15 cellular contexts compared by ENCODE assay signal in the genomic region with DNA sequence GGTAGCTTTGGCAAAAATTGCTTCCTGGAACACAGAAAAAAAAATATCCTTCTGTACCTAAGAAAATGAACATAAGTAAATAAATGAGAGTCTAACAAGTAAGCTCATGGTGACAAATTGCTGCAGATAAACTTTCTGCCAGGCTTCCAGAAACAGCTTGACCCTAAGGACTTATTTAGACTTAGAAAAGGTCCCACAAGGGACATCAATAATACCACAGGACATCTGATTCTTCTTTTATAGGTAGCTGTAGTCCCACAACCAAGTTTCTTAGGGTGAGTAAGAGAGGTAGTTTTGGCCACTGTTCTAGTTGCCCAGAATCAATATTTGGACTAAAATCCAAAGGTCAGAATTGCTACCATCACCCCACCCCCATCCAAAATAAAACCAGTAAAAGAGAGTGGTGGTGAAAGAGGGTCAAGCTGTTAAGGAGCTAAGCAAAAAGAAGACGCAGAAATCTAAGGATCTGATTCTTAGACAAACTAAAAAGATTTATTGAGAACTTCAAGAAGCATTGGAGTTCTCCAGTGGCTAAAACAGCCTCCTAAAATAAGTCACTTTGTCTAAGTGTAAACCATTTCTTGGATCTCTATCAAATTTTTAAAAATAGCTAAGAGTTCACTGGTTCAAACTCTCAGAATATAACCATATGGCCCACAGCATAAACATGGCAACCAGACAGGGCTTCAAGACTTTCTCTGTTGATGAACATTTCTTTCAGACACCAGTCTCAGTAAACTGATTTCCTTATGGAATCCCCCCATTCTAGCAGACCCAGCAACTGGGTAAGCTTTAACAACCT.
DNase-seq lines count a peak whose midpoint lies in the region; ATAC-seq and TF ChIP-seq lines count a peak whose summit lies in the region.
"Had no signal": no experiment of that assay in that cellular context is flagged by ENCODE, and none has a peak within 500 bp of the region (broad histone marks: within the 10 kb centered on the region; RNA-seq: fewer than 3 reads in every experiment).

No MANE protein-coding gene starts in this region.

- no peaks in the 10 kb centered on the region for H3F3A ChIP-seq in Loucy (ENCODE audit: low read depth)

- H3K27me3 Mint-ChIP-seq in nephron progenitor cell (ENCODE audit: low read depth, poor library complexity): no peaks in the 10 kb centered on the region
- H3K27me3 Mint-ChIP-seq: activated naive CD8-positive, alpha-beta T cell treated with anti-CD3 and anti-CD28 coated beads, Interleukin-2, amount 50 U/mL, for 24 hours; stimulated activated naive CD8-positive, alpha-beta T cell treated with anti-CD3 and anti-CD28 coated beads, Interleukin-15, amount 100 ng/mL, for 72 hours had no signal

- no peak overlapping the region for H3K9ac ChIP-seq in Loucy (ENCODE audit: low read depth, low read length, poor library complexity, severe bottlenecking)
- H3K9ac ChIP-seq: KMS-11, parathyroid adenoma had no signal

- DNase-seq in AG10803 (ENCODE audit: low read depth) (peak; percentile 17), fibroblast of the aortic adventitia (ENCODE audit: low read depth) (peak; percentile 29), nephron progenitor cell (no peak), foreskin fibroblast (no peak)
- no peak for DNase-seq in activated T-cell treated with anti-CD3 and anti-CD28 coated beads, Interleukin-2, amount 50 U/mL, for 1 hour
- DNase-seq in effector memory CD4-positive, alpha-beta T cell: no peak
- DNase-seq: activated naive CD8-positive, alpha-beta T cell treated with anti-CD3 and anti-CD28 coated beads, Interleukin-2, amount 50 U/mL, for 24 hours; NCI-H1105 treated with DMSO at 0.1 percent for 48 hours; NK-92 treated with Interleukin-12 subunit alpha and Interleukin-12 subunit beta, amount 100 ng/mL, for 24 hours; RPMI8226; stimulated activated naive CD8-positive, alpha-beta T cell treated with anti-CD3 and anti-CD28 coated beads, Interleukin-15, amount 100 ng/mL, for 72 hours had no signal

- H3K9me3 Mint-ChIP-seq in nephron progenitor cell: no peaks in the 10 kb centered on the region
- H3K9me3 Mint-ChIP-seq: activated naive CD8-positive, alpha-beta T cell treated with anti-CD3 and anti-CD28 coated beads, Interleukin-2, amount 50 U/mL, for 24 hours; stimulated activated naive CD8-positive, alpha-beta T cell treated with anti-CD3 and anti-CD28 coated beads, Interleukin-15, amount 100 ng/mL, for 72 hours had no signal

- peaks cover 60% of the 10 kb centered on the region for H3K4me1 Mint-ChIP-seq in nephron progenitor cell
- H3K4me1 Mint-ChIP-seq: activated naive CD8-positive, alpha-beta T cell treated with anti-CD3 and anti-CD28 coated beads, Interleukin-2, amount 50 U/mL, for 24 hours; stimulated activated naive CD8-positive, alpha-beta T cell treated with anti-CD3 and anti-CD28 coated beads, Interleukin-15, amount 100 ng/mL, for 72 hours had no signal

- no peaks in the 10 kb centered on the region for H3K9me3 ChIP-seq in Loucy (ENCODE audit: insufficient read depth, low read depth, low read length)
- no peaks in the 10 kb centered on the region for H3K9me3 ChIP-seq in effector memory CD4-positive, alpha-beta T cell (ENCODE audit: control insufficient read depth, low read length)

- 0 out of 2 replicates have a peak overlapping the region, but pooled peaks have one; percentile 56 for H2AFZ ChIP-seq in Loucy (ENCODE audit: low read length)
- H2AFZ ChIP-seq: parathyroid adenoma had no signal

- no peaks in the 10 kb centered on the region for H3K36me3 ChIP-seq in Loucy (ENCODE audit: insufficient read depth, low read length)
- no peaks in the 10 kb centered on the region for H3K36me3 ChIP-seq in effector memory CD4-positive, alpha-beta T cell (ENCODE audit: control insufficient read depth, insufficient read depth, low read length)

- H4K20me1 ChIP-seq in Loucy (ENCODE audit: insufficient read depth, low read length, poor library complexity, severe bottlenecking): no peaks in the 10 kb centered on the region

- H3K79me2 ChIP-seq in Loucy (ENCODE audit: insufficient read depth, low read length): no peaks in the 10 kb centered on the region
- H3K79me2 ChIP-seq: parathyroid adenoma had no signal

- H3K27me3 ChIP-seq in Loucy (ENCODE audit: insufficient read depth, low read length, poor library complexity, severe bottlenecking): no peaks in the 10 kb centered on the region
- no peaks in the 10 kb centered on the region for H3K27me3 ChIP-seq in effector memory CD4-positive, alpha-beta T cell (replicated peaks; ENCODE audit: control insufficient read depth, insufficient read depth, low read length, poor library complexity, severe bottlenecking)

- peak overlapping the region; percentile 48 for H3K4me3 Mint-ChIP-seq in nephron progenitor cell
- H3K4me3 Mint-ChIP-seq: activated naive CD8-positive, alpha-beta T cell treated with anti-CD3 and anti-CD28 coated beads, Interleukin-2, amount 50 U/mL, for 24 hours; stimulated activated naive CD8-positive, alpha-beta T cell treated with anti-CD3 and anti-CD28 coated beads, Interleukin-15, amount 100 ng/mL, for 72 hours had no signal

- no peak overlapping the region for H3K4me3 ChIP-seq in AG10803 (ENCODE audit: low read length)
- no peak overlapping the region for H3K4me3 ChIP-seq in Loucy (ENCODE audit: low read length, poor library complexity, severe bottlenecking)
- H3K4me3 ChIP-seq in fibroblast of the aortic adventitia (ENCODE audit: low read depth, low read length): no peak overlapping the region
- no peak overlapping the region for H3K4me3 ChIP-seq in foreskin fibroblast (ENCODE audit: low read depth in 1 of 2, low read length in 2 of 2)
- H3K4me3 ChIP-seq in effector memory CD4-positive, alpha-beta T cell (ENCODE audit: insufficient read depth, low read depth, low read length, poor library complexity, severe bottlenecking): no peak overlapping the region

- peaks cover 12% of the 10 kb centered on the region for H3K36me3 Mint-ChIP-seq in nephron progenitor cell (ENCODE audit: low read depth)

- no peak overlapping the region for H3K4me2 ChIP-seq in Loucy (ENCODE audit: low read depth, low read length, poor library complexity, severe bottlenecking)
- H3K4me2 ChIP-seq: KMS-11 had no signal

- no peak for TF ChIP-seq CTCF in AG10803 (conservative IDR thresholded peaks at IDR 0.05; ENCODE audit: low read length)
- TF ChIP-seq CTCF in Loucy (conservative IDR thresholded peaks at IDR 0.05; ENCODE audit: low read length): no peak
- TF ChIP-seq CTCF in fibroblast of the aortic adventitia (IDR thresholded peaks at IDR 0.05; ENCODE audit: insufficient read depth, low read length): no peak
- no peak for TF ChIP-seq CTCF in nephron progenitor cell (IDR thresholded peaks at IDR 0.05)
- no peak for TF ChIP-seq CTCF in foreskin fibroblast (IDR thresholded peaks at IDR 0.05; ENCODE audit: low read depth, low read length)

- H3K27ac Mint-ChIP-seq in nephron progenitor cell: peak overlapping the region; percentile 94
- H3K27ac Mint-ChIP-seq: activated naive CD8-positive, alpha-beta T cell treated with anti-CD3 and anti-CD28 coated beads, Interleukin-2, amount 50 U/mL, for 24 hours; stimulated activated naive CD8-positive, alpha-beta T cell treated with anti-CD3 and anti-CD28 coated beads, Interleukin-15, amount 100 ng/mL, for 72 hours had no signal

- H3K27ac ChIP-seq in effector memory CD4-positive, alpha-beta T cell (ENCODE audit: insufficient read depth, low read length, poor library complexity, severe bottlenecking): no peak overlapping the region
- H3K27ac ChIP-seq: KMS-11, parathyroid adenoma had no signal

- ATAC-seq in HG03039 (IDR thresholded peaks at IDR 0.05; ENCODE audit: unreplicated experiment): no peak
- ATAC-seq: activated naive CD8-positive, alpha-beta T cell treated with anti-CD3 and anti-CD28 coated beads, Interleukin-2, amount 50 U/mL, for 24 hours; stimulated activated naive CD8-positive, alpha-beta T cell treated with anti-CD3 and anti-CD28 coated beads, Interleukin-15, amount 100 ng/mL, for 72 hours had no signal

- H3K9me2 ChIP-seq in Loucy (replicated peaks; ENCODE audit: low read depth, low read length): no peaks in the 10 kb centered on the region

- H3K4me1 ChIP-seq in Loucy (ENCODE audit: insufficient read depth, low read length, poor library complexity, severe bottlenecking): no peaks in the 10 kb centered on the region
- H3K4me1 ChIP-seq in effector memory CD4-positive, alpha-beta T cell (ENCODE audit: control insufficient read depth, insufficient read depth, low read length, poor library complexity, severe bottlenecking): no peaks in the 10 kb centered on the region
- H3K4me1 ChIP-seq: parathyroid adenoma had no signal

Comparison
In these comparisons a context has a peak if more than half of its experiments do, and no peak if none do; other contexts are left out.
1. DNase-seq: peak in AG10803 (single experiment) and fibroblast of the aortic adventitia (single experiment); none in nephron progenitor cell (single experiment), activated T-cell treated with anti-CD3 and anti-CD28 coated beads, Interleukin-2, amount 50 U/mL, for 1 hour (single experiment), foreskin fibroblast (0 of 2) and effector memory CD4-positive, alpha-beta T cell (0 of 3).